In the genomic region with DNA sequence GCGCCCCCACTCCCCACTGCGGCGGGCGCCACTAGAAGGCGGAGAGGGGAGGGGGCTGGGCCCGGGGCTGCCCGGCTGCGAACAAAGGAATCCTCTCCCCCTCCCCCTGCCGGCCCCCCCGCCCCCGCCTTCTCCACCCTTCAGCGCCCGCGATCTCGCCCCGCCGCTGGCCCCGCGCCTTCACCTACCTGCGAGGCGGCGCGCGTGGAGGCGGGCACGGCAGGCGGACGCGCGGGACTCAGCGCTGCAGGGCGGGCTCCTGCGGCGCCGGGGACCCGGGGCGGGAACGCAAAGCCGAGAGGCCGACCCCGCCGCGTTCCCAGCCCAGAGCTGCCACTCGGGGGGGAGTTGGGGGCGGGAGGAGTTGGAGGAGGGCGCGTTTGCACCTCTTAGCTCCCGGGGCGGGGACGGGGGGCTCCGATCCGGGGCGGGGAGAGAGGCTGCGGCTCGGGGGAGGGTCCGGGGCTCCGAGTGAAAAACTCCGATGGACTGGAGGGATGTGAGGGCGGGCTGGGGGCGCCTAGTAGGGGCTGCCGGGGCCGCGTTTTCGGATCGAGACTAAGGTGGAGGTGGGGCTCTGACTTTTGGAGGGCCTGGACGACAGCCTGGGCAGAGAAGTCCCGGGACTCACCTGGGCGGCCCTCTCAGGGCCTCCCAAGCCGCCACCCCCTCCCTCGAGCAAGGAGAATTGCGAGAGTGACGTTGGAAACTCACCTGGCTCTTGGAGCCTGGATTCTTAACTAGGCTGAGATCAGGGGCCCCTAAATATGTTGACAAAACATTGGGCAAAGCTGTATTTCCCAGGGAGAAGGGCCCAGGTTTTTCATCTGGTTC, we compare ENCODE assay signal across 9 cellular contexts. TPM values are rescaled to one million over a fixed set of nuclear protein-coding genes. Genes with fewer than 3 reads are reported as not detected.
A peak's percentile ranks its signal among the peaks of the same experiment; 100 is the strongest.
DNase-seq lines count a peak whose midpoint lies in the region; ATAC-seq and TF ChIP-seq lines count a peak whose summit lies in the region.
"Had no signal": no experiment of that assay in that cellular context is flagged by ENCODE, and none has a peak within 500 bp of the region (broad histone marks: within the 10 kb centered on the region; RNA-seq: fewer than 3 reads in every experiment).

A gene (minus strand): TSS at position 332 of the 834 bp plus-strand sequence. CDS start 2,112 bp downstream, outside the sequence.

- H3K4me3 Mint-ChIP-seq in activated naive CD8-positive, alpha-beta T cell treated with anti-CD3 and anti-CD28 coated beads for 36 hours = peak within 1 kb of the TSS; percentile 8
- H3K4me3 Mint-ChIP-seq: dendritic cell treated with granulocyte-macrophage colony-stimulating factor and Interleukin-4, amounts not matched to agents 40 ng/mL and 50 ng/mL, for 4 days had no signal

- H3K9me3 Mint-ChIP-seq in activated naive CD8-positive, alpha-beta T cell treated with anti-CD3 and anti-CD28 coated beads for 36 hours = no peaks in the 10 kb centered on the region
- H3K9me3 Mint-ChIP-seq: dendritic cell treated with granulocyte-macrophage colony-stimulating factor and Interleukin-4, amounts not matched to agents 40 ng/mL and 50 ng/mL, for 4 days had no signal

- H3K27me3 Mint-ChIP-seq in activated naive CD8-positive, alpha-beta T cell treated with anti-CD3 and anti-CD28 coated beads for 36 hours = peaks cover 71% of the 10 kb centered on the region

- no peak for ATAC-seq in right cardiac atrium
- ATAC-seq in Right ventricle myocardium superior (ENCODE audit: poor library complexity) = no peak
- ATAC-seq in lower lobe of right lung = peak; percentile 23 to 47
- ATAC-seq in esophagus mucosa = no peak

- DNase-seq in right cardiac atrium (no peak), Right ventricle myocardium superior (no peak), lower lobe of right lung (no peak), CD1c-positive myeloid dendritic cell (ENCODE audit: extremely low spot score) (no peak), NCI-H2029 (lab: John Stamatoyannopoulos, UW) (no peak)
- DNase-seq in activated naive CD8-positive, alpha-beta T cell treated with anti-CD3 and anti-CD28 coated beads for 36 hours = no peak

- H3K4me1 ChIP-seq in right cardiac atrium (ENCODE audit: control insufficient read depth, insufficient read depth, low read length) (no peaks in the 10 kb centered on the region), lower lobe of right lung (peaks cover 22% of the 10 kb centered on the region), urinary bladder (ENCODE audit: insufficient read depth) (peaks cover 2% of the 10 kb centered on the region)

- H3K4me3 ChIP-seq in right cardiac atrium (ENCODE audit: low read length) (peak within 1 kb of the TSS; percentile 43), lower lobe of right lung (peak within 1 kb of the TSS; percentile 42), urinary bladder (ENCODE audit: low read depth, low read length) (peak within 1 kb of the TSS; percentile 16)

- peaks cover 2% of the 10 kb centered on the region for H3K36me3 Mint-ChIP-seq in activated naive CD8-positive, alpha-beta T cell treated with anti-CD3 and anti-CD28 coated beads for 36 hours

- intact Hi-C loops in right cardiac atrium (cut with DNase I) = loop anchor here in 1 of 4 donors (10.0 kb wide), 2 partner anchors 105 to 185 kb away; no protein-coding TSS in a partner anchor
- intact Hi-C loops in Right ventricle myocardium superior (cut with DNase I) = loop anchor here (10.0 kb wide), 2 partner anchors 55 to 205 kb away; a partner anchor contains a TSS
- intact Hi-C loops in lower lobe of right lung (cut with DNase I) = no loop called here

- no peak for TF ChIP-seq CTCF in lower lobe of right lung (IDR thresholded peaks at IDR 0.05)

- H3K9me3 ChIP-seq in right cardiac atrium (ENCODE audit: control insufficient read depth, low read length) (no peaks in the 10 kb centered on the region), lower lobe of right lung (no peaks in the 10 kb centered on the region)

- H3K36me3 ChIP-seq in lower lobe of right lung (no peaks in the 10 kb centered on the region), urinary bladder (ENCODE audit: insufficient read depth) (no peaks in the 10 kb centered on the region)

- no peaks in the 10 kb centered on the region for H3K27me3 ChIP-seq in right cardiac atrium (ENCODE audit: control insufficient read depth, insufficient read depth)
- peaks cover 47% of the 10 kb centered on the region for H3K27me3 ChIP-seq in lower lobe of right lung (ENCODE audit: low read depth)

- H3K27ac ChIP-seq in right cardiac atrium (ENCODE audit: low read length) (no peak within 1 kb of the TSS), lower lobe of right lung (no peak within 1 kb of the TSS), urinary bladder (ENCODE audit: low read depth) (no peak within 1 kb of the TSS)

- 5% methylated on average over 72 of the region's 72 CpGs for WGBS in right cardiac atrium
- WGBS in urinary bladder = 5% methylated on average over 70 of the region's 72 CpGs

- H3K27ac Mint-ChIP-seq in activated naive CD8-positive, alpha-beta T cell treated with anti-CD3 and anti-CD28 coated beads for 36 hours = no peak within 1 kb of the TSS
- H3K27ac Mint-ChIP-seq: dendritic cell treated with granulocyte-macrophage colony-stimulating factor and Interleukin-4, amounts not matched to agents 40 ng/mL and 50 ng/mL, for 4 days had no signal

- peaks cover 3% of the 10 kb centered on the region for H3K4me1 Mint-ChIP-seq in activated naive CD8-positive, alpha-beta T cell treated with anti-CD3 and anti-CD28 coated beads for 36 hours

RNA-seq across cellular contexts. Expression of the gene that starts here (rescaled TPM):
- total RNA-seq in right cardiac atrium (not detected), Right ventricle myocardium superior (not detected), lower lobe of right lung (7.0 TPM), urinary bladder (2.3 TPM), esophagus mucosa (0.16 TPM)
- polyA plus RNA-seq in right cardiac atrium (not detected), urinary bladder (not detected)
- not detected for total RNA-seq in activated naive CD8-positive, alpha-beta T cell treated with anti-CD3 and anti-CD28 coated beads for 36 hours

Comparison
In these comparisons a context has a peak if more than half of its experiments do, and no peak if none do; other contexts are left out.
1. ATAC-seq: peak in lower lobe of right lung (2 of 2); none in right cardiac atrium (0 of 2), Right ventricle myocardium superior (single experiment) and esophagus mucosa (single experiment).
2. Peak in every context shown above with its lines, with median percentiles within 50 percentile points of each other: H3K4me3 ChIP-seq.